In the genomic region with DNA sequence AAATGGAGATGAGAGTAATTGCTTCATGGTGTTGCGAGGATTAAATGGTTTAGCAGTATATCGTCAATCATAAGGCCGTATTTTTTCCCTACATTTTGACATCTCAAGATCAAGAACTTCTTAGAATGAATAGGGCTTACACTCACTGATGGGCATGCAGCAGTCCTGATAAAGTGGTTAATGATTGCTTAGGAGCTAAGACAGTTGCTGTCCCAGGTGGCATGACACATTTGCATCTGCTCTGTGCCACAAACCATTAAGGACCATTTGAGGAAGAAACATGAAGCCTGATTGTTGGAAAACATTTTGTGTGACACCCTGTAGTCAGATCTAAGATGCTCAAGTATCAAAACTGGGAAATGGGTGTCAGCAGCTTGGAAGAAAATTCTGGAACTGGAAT, we compare ENCODE assay signal across 25 cellular contexts.
DNase-seq lines count a peak whose midpoint lies in the region; ATAC-seq lines count a peak whose summit lies in the region.
"Had no signal": no experiment of that assay in that cellular context is flagged by ENCODE, and none has a peak within 500 bp of the region (broad histone marks: within the 10 kb centered on the region; RNA-seq: fewer than 3 reads in every experiment).

No MANE protein-coding gene starts in this region.

- ATAC-seq in GM18498 (IDR thresholded peaks at IDR 0.05; ENCODE audit: unreplicated experiment) (peak; percentile 70), GM19463 (IDR thresholded peaks at IDR 0.05; ENCODE audit: unreplicated experiment) (peak; percentile 86), HG02943 (IDR thresholded peaks at IDR 0.05; ENCODE audit: low read depth, unreplicated experiment) (peak; percentile 89), HG03558 (IDR thresholded peaks at IDR 0.05; ENCODE audit: extremely low read depth, unreplicated experiment) (peak; percentile 58), GM19023 (IDR thresholded peaks at IDR 0.05; ENCODE audit: unreplicated experiment) (no peak)
- ATAC-seq in naive thymus-derived CD8-positive, alpha-beta T cell = no peak

- POLR2A ChIA-PET in naive thymus-derived CD8-positive, alpha-beta T cell (lab: Charles Lee) = no interaction called here

- H3K4me1 Mint-ChIP-seq in naive thymus-derived CD8-positive, alpha-beta T cell = no peaks in the 10 kb centered on the region

- no peak overlapping the region for H3K27ac Mint-ChIP-seq in naive thymus-derived CD8-positive, alpha-beta T cell
- H3K27ac Mint-ChIP-seq: activated CD4-positive, alpha-beta memory T cell treated with anti-CD3 and anti-CD28 coated beads for 36 hours had no signal

- peaks cover 0 to 2% (median 0%) of the 10 kb centered on the region in 9 donors for H3K9me3 Mint-ChIP-seq in naive thymus-derived CD8-positive, alpha-beta T cell
- H3K9me3 Mint-ChIP-seq: activated CD4-positive, alpha-beta memory T cell treated with anti-CD3 and anti-CD28 coated beads for 36 hours had no signal

- in situ Hi-C loops in G401 (cut with HindIII; ENCODE audit: low sequenced_read_pairs) = no loop called here

- DNase-seq in naive thymus-derived CD8-positive, alpha-beta T cell = no peak
- DNase-seq in HCEC 1CT (no peak), G401 (ENCODE audit: low spot score) (no peak)
- DNase-seq: activated CD4-positive, alpha-beta memory T cell treated with anti-CD3 and anti-CD28 coated beads for 36 hours; activated CD4-positive, CD25-positive, alpha-beta regulatory T cell; activated gamma-delta T cell; BE2C; brain microvascular endothelial cell; DND-41; effector CD8-positive, alpha-beta T cell; erythroblast; foreskin melanocyte; H7; hippocampal formation; NCI-H1092; NCI-H1930; NCI-H345; NCI-H774; T-helper 9 cell; upper lobe of left lung had no signal

- H3K27me3 Mint-ChIP-seq in naive thymus-derived CD8-positive, alpha-beta T cell = no peaks in the 10 kb centered on the region

- no peaks in the 10 kb centered on the region for H3K36me3 Mint-ChIP-seq in naive thymus-derived CD8-positive, alpha-beta T cell
- H3K36me3 Mint-ChIP-seq: activated CD4-positive, alpha-beta memory T cell treated with anti-CD3 and anti-CD28 coated beads for 36 hours had no signal

- H3K4me3 Mint-ChIP-seq in naive thymus-derived CD8-positive, alpha-beta T cell = no peak overlapping the region
- H3K4me3 Mint-ChIP-seq: activated CD4-positive, alpha-beta memory T cell treated with anti-CD3 and anti-CD28 coated beads for 36 hours had no signal

Comparison
In these comparisons a context has a peak if more than half of its experiments do, and no peak if none do; other contexts are left out.
1. ATAC-seq: peak in GM18498 (single experiment), GM19463 (single experiment), HG02943 (single experiment) and HG03558 (single experiment); none in naive thymus-derived CD8-positive, alpha-beta T cell (0 of 2) and GM19023 (single experiment).